17 cellular contexts compared by ENCODE assay signal in genomic region chr7:77442631-77443420, GRCh38. TPM values are rescaled to one million over a fixed set of nuclear protein-coding genes. Genes with fewer than 3 reads are reported as not detected.
DNase-seq lines count a peak whose midpoint lies in the region; ATAC-seq, FAIRE-seq and TF ChIP-seq lines count a peak whose summit lies in the region.
"Had no signal": no experiment of that assay in that cellular context is flagged by ENCODE, and none has a peak within 500 bp of the region (broad histone marks: within the 10 kb centered on the region; RNA-seq: fewer than 3 reads in every experiment).

No MANE protein-coding gene starts in this region.

- peaks cover 0 to 3% (median 0%) of the 10 kb centered on the region in 5 donors for H3K27me3 Mint-ChIP-seq in naive thymus-derived CD4-positive, alpha-beta T cell
- no peaks in the 10 kb centered on the region for H3K27me3 Mint-ChIP-seq in CD8-positive, alpha-beta T cell (ENCODE audit: low read depth)
- H3K27me3 Mint-ChIP-seq: activated T-cell treated with anti-CD3 and anti-CD28 coated beads, Interleukin-2, amount 50 U/mL, for 24 hours; T-cell had no signal

- H3K27ac Mint-ChIP-seq in naive thymus-derived CD4-positive, alpha-beta T cell: no peak overlapping the region
- no peak overlapping the region for H3K27ac Mint-ChIP-seq in CD8-positive, alpha-beta T cell
- H3K27ac Mint-ChIP-seq: activated T-cell treated with anti-CD3 and anti-CD28 coated beads, Interleukin-2, amount 50 U/mL, for 24 hours; CD4-positive, CD25-positive, alpha-beta regulatory T cell; T-cell had no signal

- no peaks in the 10 kb centered on the region for H3K27me3 ChIP-seq in bronchial epithelial cell (ENCODE audit: control insufficient read depth, insufficient read depth, low read length)
- no peaks in the 10 kb centered on the region for H3K27me3 ChIP-seq in naive thymus-derived CD4-positive, alpha-beta T cell (ENCODE audit: control insufficient read depth in 2 of 2, insufficient read depth in 2 of 2, low read length in 2 of 2)
- no peaks in the 10 kb centered on the region for H3K27me3 ChIP-seq in mesendoderm (ENCODE audit: insufficient read depth, low read length, poor library complexity)
- no peaks in the 10 kb centered on the region for H3K27me3 ChIP-seq in CD8-positive, alpha-beta T cell (ENCODE audit: insufficient read depth, low read length)

- H3K36me3 Mint-ChIP-seq in naive thymus-derived CD4-positive, alpha-beta T cell: no peaks in the 10 kb centered on the region
- H3K36me3 Mint-ChIP-seq in CD8-positive, alpha-beta T cell: no peaks in the 10 kb centered on the region
- H3K36me3 Mint-ChIP-seq: CD4-positive, CD25-positive, alpha-beta regulatory T cell; T-cell had no signal

- no peak overlapping the region for H3K4ac ChIP-seq in mesendoderm (ENCODE audit: low read depth, low read length)

- H3K4me2 ChIP-seq in mesendoderm (ENCODE audit: low read length): no peak overlapping the region

- no peak overlapping the region for H2BK5ac ChIP-seq in mesendoderm (ENCODE audit: low read length)

- in situ Hi-C loops in GM13977 (cut with MboI; ENCODE audit: low pct_unique_long_range_greater_than_20kb, low sequenced_read_pairs, unreplicated experiment): no loop called here

- H2AK5ac ChIP-seq in mesendoderm (ENCODE audit: low read length): no peak overlapping the region

- peaks cover 4 to 11% (median 10%) of the 10 kb centered on the region in 7 donors for H3K4me1 Mint-ChIP-seq in naive thymus-derived CD4-positive, alpha-beta T cell
- peaks cover 6% of the 10 kb centered on the region for H3K4me1 Mint-ChIP-seq in CD8-positive, alpha-beta T cell (ENCODE audit: low read depth)
- H3K4me1 Mint-ChIP-seq: CD4-positive, CD25-positive, alpha-beta regulatory T cell had no signal

- no peaks in the 10 kb centered on the region for H3K9me3 ChIP-seq in naive thymus-derived CD4-positive, alpha-beta T cell (ENCODE audit: control insufficient read depth in 2 of 3, low read length in 3 of 3)
- no peaks in the 10 kb centered on the region for H3K9me3 ChIP-seq in CD8-positive, alpha-beta T cell (ENCODE audit: low read length)
- H3K9me3 ChIP-seq: HAP-1 had no signal

- TF ChIP-seq CTCF in bronchial epithelial cell (IDR thresholded peaks at IDR 0.05; ENCODE audit: insufficient read depth, low read length, severe bottlenecking): no peak
- TF ChIP-seq CTCF in GM13977 (IDR thresholded peaks at IDR 0.05; ENCODE audit: extremely low read depth, insufficient read depth, missing control alignments): no peak
- TF ChIP-seq CTCF in CD8-positive, alpha-beta T cell (IDR thresholded peaks at IDR 0.05): no peak

- POLR2A ChIA-PET in naive thymus-derived CD4-positive, alpha-beta T cell (lab: Charles Lee): no interaction called here
- POLR2A ChIA-PET in CD8-positive, alpha-beta T cell (lab: Charles Lee): no interaction called here

- H4K5ac ChIP-seq in mesendoderm (ENCODE audit: low read length): no peak overlapping the region

- H3K4me3 ChIP-seq in bronchial epithelial cell (ENCODE audit: low read depth, low read length) (no peak overlapping the region), mesendoderm (ENCODE audit: low read length) (no peak overlapping the region)
- no peak overlapping the region for H3K4me3 ChIP-seq in naive thymus-derived CD4-positive, alpha-beta T cell (ENCODE audit: low read length)
- H3K4me3 ChIP-seq in CD8-positive, alpha-beta T cell (ENCODE audit: low read depth, low read length): no peak overlapping the region
- H3K4me3 ChIP-seq: HAP-1 had no signal

- no peak overlapping the region for H3K18ac ChIP-seq in mesendoderm (ENCODE audit: low read length)

- FAIRE-seq in bronchial epithelial cell (lab: Jason Lieb, UNC): no peak

- H3K79me2 ChIP-seq in mesendoderm (ENCODE audit: control insufficient read depth, insufficient read depth, low read length): no peaks in the 10 kb centered on the region

- CTCF ChIA-PET in naive thymus-derived CD4-positive, alpha-beta T cell (lab: Charles Lee): interaction anchor here (0.7 kb wide), 2 partner anchors 133 to 1001 kb away, joined by 3 read pairs; no protein-coding TSS in a partner anchor
- CTCF ChIA-PET in CD8-positive, alpha-beta T cell (lab: Charles Lee): interaction anchor here (2.1 kb wide), 1 partner anchor 14 kb away, joined by 4 read pairs; no protein-coding TSS in a partner anchor

- no peaks in the 10 kb centered on the region for H3K79me1 ChIP-seq in mesendoderm (ENCODE audit: low read length)

- no peak overlapping the region for H3K56ac ChIP-seq in mesendoderm (ENCODE audit: low read length)

- H3K9ac ChIP-seq in mesendoderm (ENCODE audit: low read length): no peak overlapping the region

- H3K9me3 Mint-ChIP-seq in naive thymus-derived CD4-positive, alpha-beta T cell: no peaks in the 10 kb centered on the region
- H3K9me3 Mint-ChIP-seq in CD8-positive, alpha-beta T cell: no peaks in the 10 kb centered on the region
- H3K9me3 Mint-ChIP-seq: activated T-cell treated with anti-CD3 and anti-CD28 coated beads, Interleukin-2, amount 50 U/mL, for 24 hours; CD4-positive, CD25-positive, alpha-beta regulatory T cell; neural crest cell; T-cell had no signal

- H2BK120ac ChIP-seq in mesendoderm (ENCODE audit: low read depth, low read length): no peak overlapping the region

- H2BK15ac ChIP-seq in mesendoderm (replicated peaks; ENCODE audit: low read depth): no peak overlapping the region

- H3K36me3 ChIP-seq in bronchial epithelial cell (ENCODE audit: control insufficient read depth, insufficient read depth, low read length) (no peaks in the 10 kb centered on the region), mesendoderm (ENCODE audit: control insufficient read depth, insufficient read depth, low read length) (no peaks in the 10 kb centered on the region)
- H3K36me3 ChIP-seq in naive thymus-derived CD4-positive, alpha-beta T cell (ENCODE audit: control insufficient read depth in 2 of 3, insufficient read depth in 3 of 3, low read length in 3 of 3): no peaks in the 10 kb centered on the region
- no peaks in the 10 kb centered on the region for H3K36me3 ChIP-seq in CD8-positive, alpha-beta T cell (ENCODE audit: insufficient read depth, low read length)
- H3K36me3 ChIP-seq: HAP-1 had no signal

- peak; percentile 38 for ATAC-seq in naive thymus-derived CD4-positive, alpha-beta T cell
- ATAC-seq in CD8-positive, alpha-beta T cell: no peak
- ATAC-seq: left colon, T-cell had no signal

- H4K8ac ChIP-seq in mesendoderm (ENCODE audit: low read depth, low read length): no peak overlapping the region

- DNase-seq in EH (ENCODE audit: low read depth) (peak; percentile 77), NCI-H226 (peak; percentile 79), bronchial epithelial cell (ENCODE audit: low read depth) (peak; percentile 91), GM13977 (ENCODE audit: low spot score) (no peak), mesendoderm (no peak), NCI-H510A (lab: John Stamatoyannopoulos, UW) (no peak)
- DNase-seq in naive thymus-derived CD4-positive, alpha-beta T cell: no peak
- no peak for DNase-seq in CD8-positive, alpha-beta T cell
- DNase-seq: activated CD4-positive, CD25-positive, alpha-beta regulatory T cell treated with anti-CD3 and anti-CD28 coated beads, Interleukin-2, amount 50 U/mL, for 72 hours; activated T-cell treated with anti-CD3 and anti-CD28 coated beads, Interleukin-2, amount 50 U/mL, for 24 hours; CD4-positive, CD25-positive, alpha-beta regulatory T cell; GF-D8; left colon; NCI-H2171; T-cell had no signal

- no peak overlapping the region for H3K4me3 Mint-ChIP-seq in naive thymus-derived CD4-positive, alpha-beta T cell
- no peak overlapping the region for H3K4me3 Mint-ChIP-seq in CD8-positive, alpha-beta T cell
- H3K4me3 Mint-ChIP-seq: activated T-cell treated with anti-CD3 and anti-CD28 coated beads, Interleukin-2, amount 50 U/mL, for 24 hours; CD4-positive, CD25-positive, alpha-beta regulatory T cell; neural crest cell; T-cell had no signal

- whole genome bisulfite sequencing in mesendoderm (ENCODE audit: extremely low coverage, insufficient coverage, low lambda C conversion rate): no CpG with 5 or more reads among the region's 5 CpGs

- no peak overlapping the region for H3K23ac ChIP-seq in mesendoderm (ENCODE audit: low read length)

- no peak overlapping the region for H3K27ac ChIP-seq in naive thymus-derived CD4-positive, alpha-beta T cell (ENCODE audit: low read depth, low read length)
- no peak overlapping the region for H3K27ac ChIP-seq in mesendoderm (ENCODE audit: low read depth, low read length)
- H3K27ac ChIP-seq in CD8-positive, alpha-beta T cell (ENCODE audit: low read depth, low read length): no peak overlapping the region

- peaks cover 0 to 3% of the 10 kb centered on the region in 2 donors for H3K4me1 ChIP-seq in naive thymus-derived CD4-positive, alpha-beta T cell (ENCODE audit: control insufficient read depth in 2 of 2, insufficient read depth in 2 of 2, low read length in 2 of 2)
- H3K4me1 ChIP-seq in mesendoderm (ENCODE audit: control insufficient read depth, low read depth, low read length): no peaks in the 10 kb centered on the region
- H3K4me1 ChIP-seq in CD8-positive, alpha-beta T cell (ENCODE audit: insufficient read depth, low read length): no peaks in the 10 kb centered on the region

- intact Hi-C loops in naive thymus-derived CD4-positive, alpha-beta T cell (cut with micrococcal nuclease): no loop called here
- intact Hi-C loops in CD8-positive, alpha-beta T cell (cut with DNase I, micrococcal nuclease): no loop called here

RNA-seq across cellular contexts. Expression of gene GSAP, which starts 26.7 kb away (rescaled TPM):
- 10.3 and 20.4 TPM in 2 replicates for total RNA-seq in bronchial epithelial cell
- total RNA-seq in naive thymus-derived CD4-positive, alpha-beta T cell: 10 to 100 TPM; 14.9 to 59.8 (median 29.2) TPM
- 1 to 10 TPM; 6.6 to 7.3 TPM for polyA plus RNA-seq in naive thymus-derived CD4-positive, alpha-beta T cell
- 0.14 TPM for polyA plus RNA-seq in mesendoderm (2013, experiment 1 of 2)
- 0.14 TPM for polyA plus RNA-seq in mesendoderm (2013, experiment 2 of 2)
- 10 to 100 TPM; 11.9 to 12.8 TPM for total RNA-seq in CD8-positive, alpha-beta T cell

Comparison
In these comparisons a context has a peak if more than half of its experiments do, and no peak if none do; other contexts are left out.
1. DNase-seq: peak in EH (single experiment), NCI-H226 (single experiment) and bronchial epithelial cell (single experiment); none in naive thymus-derived CD4-positive, alpha-beta T cell (0 of 9), GM13977 (single experiment), mesendoderm (single experiment), CD8-positive, alpha-beta T cell (0 of 7) and NCI-H510A (single experiment).